In the genomic region with DNA sequence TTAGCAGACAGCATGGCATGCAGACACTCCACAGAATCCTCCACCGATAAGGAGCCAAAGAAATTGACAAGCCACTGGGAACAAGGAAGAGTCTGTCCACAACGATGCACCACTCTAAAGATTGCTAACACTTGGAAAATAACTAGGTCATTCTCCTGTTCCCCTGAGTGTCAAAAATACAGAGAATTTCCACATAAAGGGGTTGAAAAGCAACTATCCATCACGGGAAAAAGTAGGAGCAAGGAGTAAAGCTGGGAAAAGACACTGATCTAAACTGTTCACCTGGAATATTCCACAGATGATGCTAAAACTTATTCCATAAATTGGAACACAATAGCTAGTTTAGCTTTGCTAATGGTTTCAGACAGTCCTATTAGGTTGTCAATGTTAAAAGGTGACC, we compare ENCODE assay signal across 29 cellular contexts.
"Had no signal": no experiment of that assay in that cellular context is flagged by ENCODE, and none has a peak within 500 bp of the region (broad histone marks: within the 10 kb centered on the region; RNA-seq: fewer than 3 reads in every experiment).

No MANE protein-coding gene starts in this region.

- H3K4me3 ChIP-seq: stomach, suprapubic skin, testis, thoracic aorta, thyroid gland, tibial artery, tibial nerve, transverse colon, upper lobe of left lung, upper lobe of right lung, uterus, vagina had no signal

- FAIRE-seq: urothelium cell line had no signal

- H3K27me3 Mint-ChIP-seq: stimulated activated naive B cell treated with anti-CD40 and anti-IgM and Interleukin-4, amounts not matched to agents 10 μg/mL and 1 μg/mL and 100 μg/mL, for 72 hours; stimulated activated naive CD8-positive, alpha-beta T cell treated with anti-CD3 and anti-CD28 coated beads, Interleukin-15, amount 100 ng/mL, for 72 hours; stimulated activated naive CD8-positive, alpha-beta T cell treated with anti-CD3 and anti-CD28 coated beads, Interleukin-15, Interleukin-2, amounts not matched to agents 100 ng/mL and 50 ng/mL, for 24 hours; type B pancreatic cell had no signal

- ATAC-seq: stimulated activated effector memory CD8-positive, alpha-beta T cell treated with anti-CD3 and anti-CD28 coated beads, Interleukin-12 subunit alpha, Interleukin-12 subunit beta, amount 100 ng/mL, for 72 hours; stimulated activated memory B cell treated with anti-CD40 and anti-IgM and Interleukin-4, amounts not matched to agents 10 μg/mL and 1 μg/mL and 100 μg/mL, for 72 hours; stimulated activated naive B cell treated with anti-CD40 and anti-IgM and Interleukin-4, amounts not matched to agents 10 μg/mL and 1 μg/mL and 100 μg/mL, for 72 hours; stimulated activated naive CD8-positive, alpha-beta T cell treated with anti-CD3 and anti-CD28 coated beads, Interleukin-15, amount 100 ng/mL, for 72 hours; stimulated activated naive CD8-positive, alpha-beta T cell treated with anti-CD3 and anti-CD28 coated beads, Interleukin-15, Interleukin-2, amounts not matched to agents 100 U/mL and 50 U/mL, for 24 hours; upper lobe of right lung had no signal

- H3K4me1 ChIP-seq: stomach, suprapubic skin, testis, tibial nerve, transverse colon, upper lobe of left lung, upper lobe of right lung, uterus, vagina had no signal

- H3K4me3 Mint-ChIP-seq: stimulated activated effector memory CD8-positive, alpha-beta T cell treated with anti-CD3 and anti-CD28 coated beads, Interleukin-12 subunit alpha, Interleukin-12 subunit beta, amount 100 ng/mL, for 72 hours; stimulated activated memory B cell treated with anti-CD40 and anti-IgM and Interleukin-4, amounts not matched to agents 10 μg/mL and 1 μg/mL and 100 μg/mL, for 72 hours; stimulated activated naive B cell treated with anti-CD40 and anti-IgM and Interleukin-4, amounts not matched to agents 10 μg/mL and 1 μg/mL and 100 μg/mL, for 72 hours; stimulated activated naive CD8-positive, alpha-beta T cell treated with anti-CD3 and anti-CD28 coated beads, Interleukin-15, amount 100 ng/mL, for 72 hours; stimulated activated naive CD8-positive, alpha-beta T cell treated with anti-CD3 and anti-CD28 coated beads, Interleukin-15, Interleukin-2, amounts not matched to agents 100 ng/mL and 50 ng/mL, for 24 hours; type B pancreatic cell had no signal

- H3K27ac ChIP-seq: stomach, suprapubic skin, testis, thoracic aorta, thyroid gland, tibial artery, tibial nerve, transverse colon, upper lobe of left lung, upper lobe of right lung, uterus, vagina had no signal

- H3K27ac Mint-ChIP-seq: stimulated activated effector memory CD8-positive, alpha-beta T cell treated with anti-CD3 and anti-CD28 coated beads, Interleukin-12 subunit alpha, Interleukin-12 subunit beta, amount 100 ng/mL, for 72 hours; stimulated activated memory B cell treated with anti-CD40 and anti-IgM and Interleukin-4, amounts not matched to agents 10 μg/mL and 1 μg/mL and 100 μg/mL, for 72 hours; stimulated activated naive B cell treated with anti-CD40 and anti-IgM and Interleukin-4, amounts not matched to agents 10 μg/mL and 1 μg/mL and 100 μg/mL, for 72 hours; stimulated activated naive CD8-positive, alpha-beta T cell treated with anti-CD3 and anti-CD28 coated beads, Interleukin-15, amount 100 ng/mL, for 72 hours; stimulated activated naive CD8-positive, alpha-beta T cell treated with anti-CD3 and anti-CD28 coated beads, Interleukin-15, Interleukin-2, amounts not matched to agents 100 ng/mL and 50 ng/mL, for 24 hours; type B pancreatic cell had no signal

- H3K27me3 ChIP-seq: stomach, suprapubic skin, testis, thyroid gland, tibial artery, tibial nerve, transverse colon, upper lobe of left lung, upper lobe of right lung, uterus, vagina had no signal

- H3K9me3 ChIP-seq: stomach, suprapubic skin, testis, thoracic aorta, thyroid gland, tibial artery, tibial nerve, transverse colon, upper lobe of left lung, upper lobe of right lung, uterus, vagina had no signal

- DNase-seq: stimulated activated CD4-positive, alpha-beta T cell treated with anti-CD3 and anti-CD28 coated beads, Interleukin-2, amount 100 ng/mL, for 48 hours; stimulated activated CD4-positive, alpha-beta T cell treated with anti-CD3 and anti-CD28 coated beads, Interleukin-4, amount 100 ng/mL, for 1 hour; stimulated activated CD4-positive, alpha-beta T cell treated with anti-CD3 and anti-CD28 coated beads, Interleukin-4, amount 100 ng/mL, for 24 hours; stimulated activated CD4-positive, alpha-beta T cell treated with anti-CD3 and anti-CD28 coated beads, Interleukin-4, amount 100 ng/mL, for 4 hours; stimulated activated CD8-positive, alpha-beta memory T cell treated with anti-CD3 and anti-CD28 coated beads, Interleukin-4, amount 100 ng/mL, for 48 hours; stimulated activated naive B cell treated with anti-CD40 and anti-IgM and Interleukin-4, amounts not matched to agents 10 μg/mL and 1 μg/mL and 100 μg/mL, for 72 hours; stimulated activated naive CD4-positive, alpha-beta T cell; stimulated activated naive CD4-positive, alpha-beta T cell treated with Interleukin-2 at 50 U/mL for 16 hours; stimulated activated naive CD8-positive, alpha-beta T cell treated with anti-CD3 and anti-CD28 coated beads, Interleukin-15, amount 100 ng/mL, for 72 hours; stimulated activated naive CD8-positive, alpha-beta T cell treated with anti-CD3 and anti-CD28 coated beads, Interleukin-15, Interleukin-2, amounts not matched to agents 100 U/mL and 50 U/mL, for 24 hours; stomach; substantia nigra; testis; thyroid gland; tibial artery; transverse colon; trophoblast cell; upper lobe of left lung; upper lobe of right lung; uterus had no signal

- H3K36me3 Mint-ChIP-seq: stimulated activated effector memory CD8-positive, alpha-beta T cell treated with anti-CD3 and anti-CD28 coated beads, Interleukin-12 subunit alpha, Interleukin-12 subunit beta, amount 100 ng/mL, for 72 hours; stimulated activated memory B cell treated with anti-CD40 and anti-IgM and Interleukin-4, amounts not matched to agents 10 μg/mL and 1 μg/mL and 100 μg/mL, for 72 hours; stimulated activated naive B cell treated with anti-CD40 and anti-IgM and Interleukin-4, amounts not matched to agents 10 μg/mL and 1 μg/mL and 100 μg/mL, for 72 hours had no signal

- H3K4me1 Mint-ChIP-seq: stimulated activated effector memory CD8-positive, alpha-beta T cell treated with anti-CD3 and anti-CD28 coated beads, Interleukin-12 subunit alpha, Interleukin-12 subunit beta, amount 100 ng/mL, for 72 hours; stimulated activated memory B cell treated with anti-CD40 and anti-IgM and Interleukin-4, amounts not matched to agents 10 μg/mL and 1 μg/mL and 100 μg/mL, for 72 hours; stimulated activated naive B cell treated with anti-CD40 and anti-IgM and Interleukin-4, amounts not matched to agents 10 μg/mL and 1 μg/mL and 100 μg/mL, for 72 hours; stimulated activated naive CD8-positive, alpha-beta T cell treated with anti-CD3 and anti-CD28 coated beads, Interleukin-15, amount 100 ng/mL, for 72 hours had no signal

- H3K9me3 Mint-ChIP-seq: stimulated activated effector memory CD8-positive, alpha-beta T cell treated with anti-CD3 and anti-CD28 coated beads, Interleukin-12 subunit alpha, Interleukin-12 subunit beta, amount 100 ng/mL, for 72 hours; stimulated activated memory B cell treated with anti-CD40 and anti-IgM and Interleukin-4, amounts not matched to agents 10 μg/mL and 1 μg/mL and 100 μg/mL, for 72 hours; stimulated activated naive B cell treated with anti-CD40 and anti-IgM and Interleukin-4, amounts not matched to agents 10 μg/mL and 1 μg/mL and 100 μg/mL, for 72 hours; stimulated activated naive CD8-positive, alpha-beta T cell treated with anti-CD3 and anti-CD28 coated beads, Interleukin-15, amount 100 ng/mL, for 72 hours; stimulated activated naive CD8-positive, alpha-beta T cell treated with anti-CD3 and anti-CD28 coated beads, Interleukin-15, Interleukin-2, amounts not matched to agents 100 ng/mL and 50 ng/mL, for 24 hours; type B pancreatic cell had no signal

- H3K36me3 ChIP-seq: transverse colon, upper lobe of right lung, uterus had no signal
